ENCODE assay signal across 1 cellular context in the genomic region with DNA sequence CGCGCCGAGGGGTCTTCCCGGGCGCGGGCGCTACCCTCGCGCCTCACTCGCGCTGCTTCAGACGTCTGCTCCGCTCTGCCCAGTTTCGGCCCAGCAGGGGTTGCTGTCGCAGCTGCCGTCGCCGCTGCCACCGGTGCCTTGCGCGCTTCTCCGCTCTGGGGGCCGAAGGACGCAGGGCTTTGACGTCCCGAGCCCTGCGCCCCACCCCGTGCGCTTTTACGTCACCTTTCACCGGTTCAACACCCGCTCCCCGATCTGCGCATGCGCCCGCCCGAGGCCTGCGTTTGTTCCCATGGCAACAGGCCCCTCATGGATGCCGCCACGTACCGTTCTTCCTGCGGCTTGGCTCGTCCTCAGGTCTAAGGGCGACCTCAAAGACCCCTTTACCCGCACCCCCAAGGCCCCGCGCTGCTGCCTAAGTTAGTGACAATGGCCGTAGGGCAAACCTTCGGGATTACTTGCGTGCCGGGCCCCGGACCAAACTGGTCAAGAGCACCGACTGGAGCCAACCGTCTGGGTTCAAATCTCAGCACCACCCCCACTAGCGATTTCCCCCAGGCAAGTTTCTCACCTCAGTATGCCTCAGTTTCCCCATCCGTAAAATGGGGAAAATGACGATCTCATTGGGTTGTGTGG.
A peak's percentile ranks its signal among the peaks of the same experiment; 100 is the strongest.
TF ChIP-seq lines count a peak whose summit lies in the region.

No MANE protein-coding gene starts in this region.

TF ChIP-seq in HepG2, 621 proteins besides CTCF, POLR2A, EP300 and RAD21 (continued from another document and continues in another):
- TF ChIP-seq, protein P1, sequence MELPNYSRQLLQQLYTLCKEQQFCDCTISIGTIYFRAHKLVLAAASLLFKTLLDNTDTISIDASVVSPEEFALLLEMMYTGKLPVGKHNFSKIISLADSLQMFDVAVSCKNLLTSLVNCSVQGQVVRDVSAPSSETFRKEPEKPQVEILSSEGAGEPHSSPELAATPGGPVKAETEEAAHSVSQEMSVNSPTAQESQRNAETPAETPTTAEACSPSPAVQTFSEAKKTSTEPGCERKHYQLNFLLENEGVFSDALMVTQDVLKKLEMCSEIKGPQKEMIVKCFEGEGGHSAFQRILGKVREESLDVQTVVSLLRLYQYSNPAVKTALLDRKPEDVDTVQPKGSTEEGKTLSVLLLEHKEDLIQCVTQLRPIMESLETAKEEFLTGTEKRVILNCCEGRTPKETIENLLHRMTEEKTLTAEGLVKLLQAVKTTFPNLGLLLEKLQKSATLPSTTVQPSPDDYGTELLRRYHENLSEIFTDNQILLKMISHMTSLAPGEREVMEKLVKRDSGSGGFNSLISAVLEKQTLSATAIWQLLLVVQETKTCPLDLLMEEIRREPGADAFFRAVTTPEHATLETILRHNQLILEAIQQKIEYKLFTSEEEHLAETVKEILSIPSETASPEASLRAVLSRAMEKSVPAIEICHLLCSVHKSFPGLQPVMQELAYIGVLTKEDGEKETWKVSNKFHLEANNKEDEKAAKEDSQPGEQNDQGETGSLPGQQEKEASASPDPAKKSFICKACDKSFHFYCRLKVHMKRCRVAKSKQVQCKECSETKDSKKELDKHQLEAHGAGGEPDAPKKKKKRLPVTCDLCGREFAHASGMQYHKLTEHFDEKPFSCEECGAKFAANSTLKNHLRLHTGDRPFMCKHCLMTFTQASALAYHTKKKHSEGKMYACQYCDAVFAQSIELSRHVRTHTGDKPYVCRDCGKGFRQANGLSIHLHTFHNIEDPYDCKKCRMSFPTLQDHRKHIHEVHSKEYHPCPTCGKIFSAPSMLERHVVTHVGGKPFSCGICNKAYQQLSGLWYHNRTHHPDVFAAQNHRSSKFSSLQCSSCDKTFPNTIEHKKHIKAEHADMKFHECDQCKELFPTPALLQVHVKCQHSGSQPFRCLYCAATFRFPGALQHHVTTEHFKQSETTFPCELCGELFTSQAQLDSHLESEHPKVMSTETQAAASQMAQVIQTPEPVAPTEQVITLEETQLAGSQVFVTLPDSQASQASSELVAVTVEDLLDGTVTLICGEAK (IDR thresholded peaks at IDR 0.05), result no peak
- TF ChIP-seq, protein P1 (CRISPR knock-in tag; IDR thresholded peaks at IDR 0.05), result peak; percentile 33; the same call in 1 of the 2 replicates
- no peak for TF ChIP-seq LCORL (IDR thresholded peaks at IDR 0.05)
- 0 out of 2 replicates have a peak, but pooled peaks have one; percentile 12 for TF ChIP-seq LCORL (CRISPR knock-in tag; IDR thresholded peaks at IDR 0.05)
- TF ChIP-seq, protein P2, sequence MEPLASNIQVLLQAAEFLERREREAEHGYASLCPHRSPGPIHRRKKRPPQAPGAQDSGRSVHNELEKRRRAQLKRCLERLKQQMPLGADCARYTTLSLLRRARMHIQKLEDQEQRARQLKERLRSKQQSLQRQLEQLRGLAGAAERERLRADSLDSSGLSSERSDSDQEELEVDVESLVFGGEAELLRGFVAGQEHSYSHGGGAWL (CRISPR knock-in tag; IDR thresholded peaks at IDR 0.05), result no peak; the same call in 1 of the 2 replicates
- no peak for TF ChIP-seq JDP2 (CRISPR knock-in tag; IDR thresholded peaks at IDR 0.05; ENCODE audit: borderline replicate concordance)
- no peak for TF ChIP-seq ZNF709 (CRISPR knock-in tag; IDR thresholded peaks at IDR 0.05)
- no peak for TF ChIP-seq SIX1 (CRISPR knock-in tag; IDR thresholded peaks at IDR 0.05; ENCODE audit: borderline replicate concordance)
- peak; percentile 23; the same call in 1 of the 2 replicates for TF ChIP-seq CBFB (CRISPR knock-in tag; IDR thresholded peaks at IDR 0.05)
- 0 out of 2 replicates have a peak, but pooled peaks have one; percentile 30 for TF ChIP-seq MEF2D (CRISPR knock-in tag; IDR thresholded peaks at IDR 0.05)
- TF ChIP-seq ZEB1 (IDR thresholded peaks at IDR 0.05; ENCODE audit: insufficient replicate concordance, low read depth), result peak; percentile 28
- TF ChIP-seq RARA (CRISPR knock-in tag; IDR thresholded peaks at IDR 0.05), result no peak
- TF ChIP-seq HNRNPLL (IDR thresholded peaks at IDR 0.05; ENCODE audit: low read depth, low read length, poor library complexity, severe bottlenecking), result peak; percentile 39
- TF ChIP-seq PCBP1 (IDR thresholded peaks at IDR 0.05; ENCODE audit: borderline replicate concordance, low read depth, low read length), result 0 out of 2 replicates have a peak, but pooled peaks have one; percentile 9
- TF ChIP-seq, protein P3, sequence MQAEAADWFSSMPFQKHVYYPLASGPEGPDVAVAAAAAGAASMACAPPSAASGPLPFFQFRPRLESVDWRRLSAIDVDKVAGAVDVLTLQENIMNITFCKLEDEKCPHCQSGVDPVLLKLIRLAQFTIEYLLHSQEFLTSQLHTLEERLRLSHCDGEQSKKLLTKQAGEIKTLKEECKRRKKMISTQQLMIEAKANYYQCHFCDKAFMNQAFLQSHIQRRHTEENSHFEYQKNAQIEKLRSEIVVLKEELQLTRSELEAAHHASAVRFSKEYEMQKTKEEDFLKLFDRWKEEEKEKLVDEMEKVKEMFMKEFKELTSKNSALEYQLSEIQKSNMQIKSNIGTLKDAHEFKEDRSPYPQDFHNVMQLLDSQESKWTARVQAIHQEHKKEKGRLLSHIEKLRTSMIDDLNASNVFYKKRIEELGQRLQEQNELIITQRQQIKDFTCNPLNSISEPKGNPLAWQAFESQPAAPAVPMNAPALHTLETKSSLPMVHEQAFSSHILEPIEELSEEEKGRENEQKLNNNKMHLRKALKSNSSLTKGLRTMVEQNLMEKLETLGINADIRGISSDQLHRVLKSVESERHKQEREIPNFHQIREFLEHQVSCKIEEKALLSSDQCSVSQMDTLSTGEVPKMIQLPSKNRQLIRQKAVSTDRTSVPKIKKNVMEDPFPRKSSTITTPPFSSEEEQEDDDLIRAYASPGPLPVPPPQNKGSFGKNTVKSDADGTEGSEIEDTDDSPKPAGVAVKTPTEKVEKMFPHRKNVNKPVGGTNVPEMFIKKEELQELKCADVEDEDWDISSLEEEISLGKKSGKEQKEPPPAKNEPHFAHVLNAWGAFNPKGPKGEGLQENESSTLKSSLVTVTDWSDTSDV (CRISPR knock-in tag; IDR thresholded peaks at IDR 0.05), result 0 out of 2 replicates have a peak, but pooled peaks have one; percentile 61
- TF ChIP-seq, protein P4, sequence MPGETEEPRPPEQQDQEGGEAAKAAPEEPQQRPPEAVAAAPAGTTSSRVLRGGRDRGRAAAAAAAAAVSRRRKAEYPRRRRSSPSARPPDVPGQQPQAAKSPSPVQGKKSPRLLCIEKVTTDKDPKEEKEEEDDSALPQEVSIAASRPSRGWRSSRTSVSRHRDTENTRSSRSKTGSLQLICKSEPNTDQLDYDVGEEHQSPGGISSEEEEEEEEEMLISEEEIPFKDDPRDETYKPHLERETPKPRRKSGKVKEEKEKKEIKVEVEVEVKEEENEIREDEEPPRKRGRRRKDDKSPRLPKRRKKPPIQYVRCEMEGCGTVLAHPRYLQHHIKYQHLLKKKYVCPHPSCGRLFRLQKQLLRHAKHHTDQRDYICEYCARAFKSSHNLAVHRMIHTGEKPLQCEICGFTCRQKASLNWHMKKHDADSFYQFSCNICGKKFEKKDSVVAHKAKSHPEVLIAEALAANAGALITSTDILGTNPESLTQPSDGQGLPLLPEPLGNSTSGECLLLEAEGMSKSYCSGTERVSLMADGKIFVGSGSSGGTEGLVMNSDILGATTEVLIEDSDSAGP (CRISPR knock-in tag; IDR thresholded peaks at IDR 0.05; ENCODE audit: borderline replicate concordance), result peak; percentile 60
- TF ChIP-seq ISL2 (CRISPR knock-in tag; IDR thresholded peaks at IDR 0.05), result no peak
- peak; percentile 31; the same call in 1 of the 2 replicates for TF ChIP-seq CEBPG (CRISPR knock-in tag; IDR thresholded peaks at IDR 0.05)
- no peak for TF ChIP-seq ZNF33B (CRISPR knock-in tag; IDR thresholded peaks at IDR 0.05)
- TF ChIP-seq ARID2 (CRISPR knock-in tag; IDR thresholded peaks at IDR 0.05; ENCODE audit: borderline replicate concordance), result no peak
- TF ChIP-seq YY1 (IDR thresholded peaks at IDR 0.05; ENCODE audit: insufficient read depth, insufficient replicate concordance, low read depth, low read length), result peak; percentile 59
- TF ChIP-seq SOX6 (IDR thresholded peaks at IDR 0.05), result no peak
- TF ChIP-seq SOX6 (CRISPR knock-in tag; IDR thresholded peaks at IDR 0.05), result peak; percentile 41; the same call in 1 of the 2 replicates
- TF ChIP-seq SATB2 (CRISPR knock-in tag; IDR thresholded peaks at IDR 0.05), result 0 out of 2 replicates have a peak, but pooled peaks have one; percentile 62
- 0 out of 2 replicates have a peak, but pooled peaks have one; percentile 11 for TF ChIP-seq NCOR1 (IDR thresholded peaks at IDR 0.05; ENCODE audit: borderline replicate concordance, low read length)
- peak; percentile 82 for TF ChIP-seq RFX5 (IDR thresholded peaks at IDR 0.05; ENCODE audit: low read depth, low read length)
- TF ChIP-seq SALL1 (CRISPR knock-in tag; IDR thresholded peaks at IDR 0.05), result peak; percentile 44; the same call in 1 of the 2 replicates
- TF ChIP-seq U2AF2 (IDR thresholded peaks at IDR 0.05; ENCODE audit: low read depth, low read length), result peak; percentile 94
- TF ChIP-seq, protein P5, sequence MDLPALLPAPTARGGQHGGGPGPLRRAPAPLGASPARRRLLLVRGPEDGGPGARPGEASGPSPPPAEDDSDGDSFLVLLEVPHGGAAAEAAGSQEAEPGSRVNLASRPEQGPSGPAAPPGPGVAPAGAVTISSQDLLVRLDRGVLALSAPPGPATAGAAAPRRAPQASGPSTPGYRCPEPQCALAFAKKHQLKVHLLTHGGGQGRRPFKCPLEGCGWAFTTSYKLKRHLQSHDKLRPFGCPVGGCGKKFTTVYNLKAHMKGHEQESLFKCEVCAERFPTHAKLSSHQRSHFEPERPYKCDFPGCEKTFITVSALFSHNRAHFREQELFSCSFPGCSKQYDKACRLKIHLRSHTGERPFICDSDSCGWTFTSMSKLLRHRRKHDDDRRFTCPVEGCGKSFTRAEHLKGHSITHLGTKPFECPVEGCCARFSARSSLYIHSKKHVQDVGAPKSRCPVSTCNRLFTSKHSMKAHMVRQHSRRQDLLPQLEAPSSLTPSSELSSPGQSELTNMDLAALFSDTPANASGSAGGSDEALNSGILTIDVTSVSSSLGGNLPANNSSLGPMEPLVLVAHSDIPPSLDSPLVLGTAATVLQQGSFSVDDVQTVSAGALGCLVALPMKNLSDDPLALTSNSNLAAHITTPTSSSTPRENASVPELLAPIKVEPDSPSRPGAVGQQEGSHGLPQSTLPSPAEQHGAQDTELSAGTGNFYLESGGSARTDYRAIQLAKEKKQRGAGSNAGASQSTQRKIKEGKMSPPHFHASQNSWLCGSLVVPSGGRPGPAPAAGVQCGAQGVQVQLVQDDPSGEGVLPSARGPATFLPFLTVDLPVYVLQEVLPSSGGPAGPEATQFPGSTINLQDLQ (CRISPR knock-in tag; IDR thresholded peaks at IDR 0.05), result no peak
- TF ChIP-seq ZNF124 (CRISPR knock-in tag; IDR thresholded peaks at IDR 0.05), result 0 out of 2 replicates have a peak, but pooled peaks have one; percentile 25
- TF ChIP-seq RFXANK (CRISPR knock-in tag; IDR thresholded peaks at IDR 0.05), result no peak
- TF ChIP-seq, protein P6, sequence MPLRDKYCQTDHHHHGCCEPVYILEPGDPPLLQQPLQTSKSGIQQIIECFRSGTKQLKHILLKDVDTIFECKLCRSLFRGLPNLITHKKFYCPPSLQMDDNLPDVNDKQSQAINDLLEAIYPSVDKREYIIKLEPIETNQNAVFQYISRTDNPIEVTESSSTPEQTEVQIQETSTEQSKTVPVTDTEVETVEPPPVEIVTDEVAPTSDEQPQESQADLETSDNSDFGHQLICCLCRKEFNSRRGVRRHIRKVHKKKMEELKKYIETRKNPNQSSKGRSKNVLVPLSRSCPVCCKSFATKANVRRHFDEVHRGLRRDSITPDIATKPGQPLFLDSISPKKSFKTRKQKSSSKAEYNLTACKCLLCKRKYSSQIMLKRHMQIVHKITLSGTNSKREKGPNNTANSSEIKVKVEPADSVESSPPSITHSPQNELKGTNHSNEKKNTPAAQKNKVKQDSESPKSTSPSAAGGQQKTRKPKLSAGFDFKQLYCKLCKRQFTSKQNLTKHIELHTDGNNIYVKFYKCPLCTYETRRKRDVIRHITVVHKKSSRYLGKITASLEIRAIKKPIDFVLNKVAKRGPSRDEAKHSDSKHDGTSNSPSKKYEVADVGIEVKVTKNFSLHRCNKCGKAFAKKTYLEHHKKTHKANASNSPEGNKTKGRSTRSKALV (CRISPR knock-in tag; IDR thresholded peaks at IDR 0.05), result no peak; the same call in 1 of the 2 replicates
- TF ChIP-seq ZNF501 (CRISPR knock-in tag; IDR thresholded peaks at IDR 0.05), result no peak
- peak; percentile 90 for TF ChIP-seq KAT8 (CRISPR knock-in tag; IDR thresholded peaks at IDR 0.05)
- TF ChIP-seq, protein P7, sequence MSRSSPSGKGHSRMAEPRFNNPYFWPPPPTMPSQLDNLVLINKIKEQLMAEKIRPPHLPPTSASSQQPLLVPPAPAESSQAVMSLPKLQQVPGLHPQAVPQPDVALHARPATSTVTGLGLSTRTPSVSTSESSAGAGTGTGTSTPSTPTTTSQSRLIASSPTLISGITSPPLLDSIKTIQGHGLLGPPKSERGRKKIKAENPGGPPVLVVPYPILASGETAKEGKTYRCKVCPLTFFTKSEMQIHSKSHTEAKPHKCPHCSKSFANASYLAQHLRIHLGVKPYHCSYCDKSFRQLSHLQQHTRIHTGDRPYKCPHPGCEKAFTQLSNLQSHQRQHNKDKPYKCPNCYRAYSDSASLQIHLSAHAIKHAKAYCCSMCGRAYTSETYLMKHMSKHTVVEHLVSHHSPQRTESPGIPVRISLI (CRISPR knock-in tag; IDR thresholded peaks at IDR 0.05; ENCODE audit: borderline replicate concordance), result no peak
